In the genomic region with DNA sequence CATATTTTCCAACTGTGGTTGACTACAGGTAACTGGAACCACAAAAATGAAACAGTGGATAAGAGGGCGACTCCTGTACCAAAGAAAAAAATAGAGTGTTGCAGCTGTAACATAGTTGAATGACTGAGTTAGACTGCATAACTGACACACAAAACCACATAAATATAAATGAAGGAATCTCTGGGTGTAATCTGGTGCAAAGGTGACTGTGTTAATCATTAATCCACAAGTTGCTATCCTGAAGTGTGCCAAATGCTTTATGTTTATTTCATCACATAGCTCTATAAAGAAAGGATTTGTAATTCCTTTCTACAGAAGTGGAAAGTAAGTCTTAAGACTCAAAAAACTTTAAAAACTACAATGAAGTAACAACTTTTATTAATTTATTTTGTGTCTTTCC, we compare ENCODE assay signal across 19 cellular contexts. TPM values are rescaled to one million over a fixed set of nuclear protein-coding genes. Genes with fewer than 3 reads are reported as not detected.
"Had no signal": no experiment of that assay in that cellular context is flagged by ENCODE, and none has a peak within 500 bp of the region (broad histone marks: within the 10 kb centered on the region; RNA-seq: fewer than 3 reads in every experiment).

No MANE protein-coding gene starts in this region.

- ATAC-seq: effector memory CD8-positive, alpha-beta T cell; gastroesophageal sphincter; sciatic nerve; upper lobe of right lung had no signal

- H3K9me3 ChIP-seq: lower lobe of right lung, testis, upper lobe of right lung had no signal

- H3K27me3 ChIP-seq: testis had no signal

- DNase-seq: activated naive CD4-positive, alpha-beta T cell; aorta; dermis blood vessel endothelial cell; effector memory CD8-positive, alpha-beta T cell; lower lobe of right lung; spleen; stimulated activated CD4-positive, alpha-beta T cell treated with anti-CD3 and anti-CD28 coated beads, Interleukin-1b, Interleukin-23, amount 100 ng/mL, for 48 hours; stomach; testis; upper lobe of right lung had no signal

- H3K4me3 ChIP-seq: gastroesophageal sphincter, lower lobe of right lung, prostate gland, spleen, stomach, testis, upper lobe of right lung had no signal

- H3K36me3 ChIP-seq: gastroesophageal sphincter, lower lobe of right lung, prostate gland, spleen, stomach, upper lobe of right lung had no signal

- H3K4me1 ChIP-seq: prostate gland had no signal

- H3K27ac ChIP-seq: gastroesophageal sphincter, lower lobe of right lung, prostate gland, spleen, stomach, testis, upper lobe of right lung had no signal

RNA-seq across cellular contexts. Expression of a gene that starts 6.0 kb away (rescaled TPM):
- total RNA-seq: chondrocyte had no signal
- polyA plus RNA-seq: neural cell had no signal

RNA-seq across cellular contexts. Expression of a gene that starts 33.3 kb away (rescaled TPM):
- total RNA-seq: aorta, chondrocyte, dermis blood vessel endothelial cell, epithelial cell of proximal tubule, lower lobe of right lung, myocyte, omental fat pad, sciatic nerve, upper lobe of right lung had no signal
- polyA plus RNA-seq: neural cell had no signal

RNA-seq across cellular contexts. Expression of a gene that starts 37.9 kb away (rescaled TPM):
- total RNA-seq: activated T-helper 1 cell treated with anti-CD3 and anti-CD28 coated beads, Interleukin-12 subunit alpha, Interleukin-12 subunit beta, Interleukin-2, Interleukin-4 antibody, amounts not matched to agents 30 ng/mL and 10 ng/mL and 1 ng/mL, durations not matched to agents 14 hours and 24 hours and 36 hours; dermis blood vessel endothelial cell; lower lobe of right lung; sciatic nerve; upper lobe of right lung had no signal
- polyA plus RNA-seq: neural cell had no signal
